In the genomic region with DNA sequence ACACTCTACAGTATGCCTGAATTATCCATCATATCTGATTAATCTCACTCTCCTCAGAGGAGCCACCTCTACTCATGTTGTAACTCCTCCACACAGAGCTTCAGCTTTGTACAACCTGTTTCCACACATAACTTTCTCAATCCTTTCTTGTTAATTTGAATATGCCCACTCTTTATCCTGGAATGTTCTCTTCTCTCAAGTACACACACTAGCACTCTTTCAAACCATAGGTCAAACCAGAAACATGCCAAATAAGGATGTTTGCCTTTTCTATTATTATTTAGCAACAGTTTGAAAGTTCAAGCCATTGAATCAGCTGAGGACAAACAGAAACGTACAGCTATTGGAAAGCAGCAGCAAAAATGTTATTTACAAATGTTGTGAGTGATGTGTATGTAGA, we compare ENCODE assay signal across 17 cellular contexts.
DNase-seq lines count a peak whose midpoint lies in the region; ATAC-seq, FAIRE-seq and TF ChIP-seq lines count a peak whose summit lies in the region.
"Had no signal": no experiment of that assay in that cellular context is flagged by ENCODE, and none has a peak within 500 bp of the region (broad histone marks: within the 10 kb centered on the region; RNA-seq: fewer than 3 reads in every experiment).

No MANE protein-coding gene starts in this region.

- H3K27ac ChIP-seq in epithelial cell of prostate (peak overlapping the region; percentile 6), lower lobe of right lung (no peak overlapping the region), pancreas (no peak overlapping the region)
- H3K27ac ChIP-seq: left ventricle myocardium inferior, SJCRH30 had no signal

- peak; percentile 92 to 97 for ATAC-seq in lower lobe of right lung
- no peak for ATAC-seq in left ventricle myocardium superior
- no peak for ATAC-seq in pancreas
- ATAC-seq in HG02642 (IDR thresholded peaks at IDR 0.05; ENCODE audit: poor library complexity, unreplicated experiment) = no peak
- ATAC-seq: activated CD4-positive, alpha-beta T cell treated with anti-CD3 and anti-CD28 coated beads for 36 hours; naive thymus-derived CD8-positive, alpha-beta T cell had no signal

- no peak for FAIRE-seq in pancreas (lab: Jason Lieb, UNC)

- no peaks in the 10 kb centered on the region for H3K36me3 ChIP-seq in lower lobe of right lung
- H3K36me3 ChIP-seq in pancreas = no peaks in the 10 kb centered on the region
- H3K36me3 ChIP-seq: left ventricle myocardium inferior, SJCRH30 had no signal

- H3K27me3 ChIP-seq in lower lobe of right lung (ENCODE audit: low read depth) (no peaks in the 10 kb centered on the region), pancreas (no peaks in the 10 kb centered on the region)
- H3K27me3 ChIP-seq: SJCRH30 had no signal

- 53 to 65% methylated on average over 1 of the region's 1 CpG for WGBS in pancreas, 2 donors

- DNase-seq in AG10803 (ENCODE audit: low read depth) (peak; percentile 43), LHCN-M2 (ENCODE audit: low read depth) (peak; percentile 72), epithelial cell of prostate (ENCODE audit: low read depth, low spot score) (peak; percentile 55), lower lobe of right lung (no peak), left ventricle myocardium superior (no peak), HUDEP-2 (lab: John Stamatoyannopoulos, UW; ENCODE audit: unreplicated experiment in 76 of 76) (no peak), pancreas (no peak)
- DNase-seq: activated CD4-positive, alpha-beta T cell treated with anti-CD3 and anti-CD28 coated beads for 36 hours; activated CD8-positive, alpha-beta memory T cell treated with anti-CD3 and anti-CD28 coated beads, Interleukin-2, amount 50 U/mL, for 4 hours; GF-D8; left ventricle myocardium inferior; naive thymus-derived CD8-positive, alpha-beta T cell; NCI-H1694; NCI-H446; SJCRH30; T-helper 9 cell had no signal

- no peaks in the 10 kb centered on the region for H3K9me3 ChIP-seq in lower lobe of right lung
- H3K9me3 ChIP-seq in pancreas = no peaks in the 10 kb centered on the region
- H3K9me3 ChIP-seq: left ventricle myocardium inferior had no signal

- H3K4me1 ChIP-seq in lower lobe of right lung (peaks cover 23% of the 10 kb centered on the region), pancreas (no peaks in the 10 kb centered on the region)
- H3K4me1 ChIP-seq: left ventricle myocardium inferior, SJCRH30 had no signal

- H3K4me3 ChIP-seq in AG10803 (ENCODE audit: low read length) = no peak overlapping the region
- H3K4me3 ChIP-seq in lower lobe of right lung = no peak overlapping the region
- H3K4me3 ChIP-seq in pancreas = no peak overlapping the region
- H3K4me3 ChIP-seq: left ventricle myocardium inferior, SJCRH30 had no signal

- TF ChIP-seq CTCF in AG10803 (conservative IDR thresholded peaks at IDR 0.05; ENCODE audit: low read length) (no peak), lower lobe of right lung (IDR thresholded peaks at IDR 0.05) (no peak), pancreas (IDR thresholded peaks at IDR 0.05) (no peak)

- intact Hi-C loops in lower lobe of right lung (cut with DNase I) = no loop called here
- intact Hi-C loops in left ventricle myocardium superior (cut with micrococcal nuclease) = no loop called here
- intact Hi-C loops in pancreas (cut with DNase I) = no loop called here

Comparison
In these comparisons a context has a peak if more than half of its experiments do, and no peak if none do; other contexts are left out.
1. DNase-seq: peak in AG10803 (single experiment), LHCN-M2 (single experiment) and epithelial cell of prostate (single experiment); none in lower lobe of right lung (single experiment), left ventricle myocardium superior (single experiment), HUDEP-2 (0 of 76) and pancreas (0 of 6).
2. ATAC-seq: peak in lower lobe of right lung (2 of 2); none in left ventricle myocardium superior (single experiment), pancreas (0 of 4) and HG02642 (single experiment).